ENCODE assay signal across 1 cellular context in the genomic region with DNA sequence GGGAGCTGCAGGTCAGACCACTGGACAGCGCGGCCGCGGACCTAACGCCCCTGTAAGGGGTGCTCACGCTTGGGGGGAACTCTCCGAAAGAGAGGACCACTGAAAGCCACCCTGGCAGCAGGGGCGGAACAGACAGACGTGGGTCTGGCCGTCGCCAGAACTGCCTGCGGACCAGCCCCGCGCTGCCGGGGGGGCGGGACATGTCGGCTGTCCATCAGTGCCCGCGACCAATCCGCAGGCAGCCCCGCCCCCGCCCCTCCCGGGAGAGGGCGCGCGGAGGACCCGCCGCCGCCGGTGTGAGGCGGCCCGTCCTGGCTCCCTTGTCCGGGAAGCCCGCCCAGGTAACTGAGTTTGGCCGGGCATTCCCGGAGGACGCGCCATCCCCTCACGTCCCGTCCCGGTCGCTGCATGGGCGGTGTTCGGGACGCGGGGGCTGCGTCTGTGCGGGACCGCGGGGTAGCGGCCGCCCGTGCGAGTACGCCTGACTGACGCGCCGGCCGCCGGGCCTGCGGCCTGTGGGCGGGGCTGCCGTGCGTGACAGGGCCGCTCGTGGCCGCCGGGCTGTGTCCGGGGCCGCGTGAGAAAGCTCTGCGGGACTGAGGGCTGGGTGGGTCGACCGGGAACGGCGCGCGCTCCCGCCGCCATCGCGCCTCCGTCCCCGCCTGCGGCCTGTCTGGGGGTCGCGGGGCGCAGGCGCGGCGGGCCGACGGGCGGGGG.
TF ChIP-seq lines count a peak whose summit lies in the region.

No MANE protein-coding gene starts in this region.

TF ChIP-seq in GM23338, 12 proteins besides CTCF, POLR2A, EP300 and RAD21 (continued from another document):
- TF ChIP-seq, protein P1, sequence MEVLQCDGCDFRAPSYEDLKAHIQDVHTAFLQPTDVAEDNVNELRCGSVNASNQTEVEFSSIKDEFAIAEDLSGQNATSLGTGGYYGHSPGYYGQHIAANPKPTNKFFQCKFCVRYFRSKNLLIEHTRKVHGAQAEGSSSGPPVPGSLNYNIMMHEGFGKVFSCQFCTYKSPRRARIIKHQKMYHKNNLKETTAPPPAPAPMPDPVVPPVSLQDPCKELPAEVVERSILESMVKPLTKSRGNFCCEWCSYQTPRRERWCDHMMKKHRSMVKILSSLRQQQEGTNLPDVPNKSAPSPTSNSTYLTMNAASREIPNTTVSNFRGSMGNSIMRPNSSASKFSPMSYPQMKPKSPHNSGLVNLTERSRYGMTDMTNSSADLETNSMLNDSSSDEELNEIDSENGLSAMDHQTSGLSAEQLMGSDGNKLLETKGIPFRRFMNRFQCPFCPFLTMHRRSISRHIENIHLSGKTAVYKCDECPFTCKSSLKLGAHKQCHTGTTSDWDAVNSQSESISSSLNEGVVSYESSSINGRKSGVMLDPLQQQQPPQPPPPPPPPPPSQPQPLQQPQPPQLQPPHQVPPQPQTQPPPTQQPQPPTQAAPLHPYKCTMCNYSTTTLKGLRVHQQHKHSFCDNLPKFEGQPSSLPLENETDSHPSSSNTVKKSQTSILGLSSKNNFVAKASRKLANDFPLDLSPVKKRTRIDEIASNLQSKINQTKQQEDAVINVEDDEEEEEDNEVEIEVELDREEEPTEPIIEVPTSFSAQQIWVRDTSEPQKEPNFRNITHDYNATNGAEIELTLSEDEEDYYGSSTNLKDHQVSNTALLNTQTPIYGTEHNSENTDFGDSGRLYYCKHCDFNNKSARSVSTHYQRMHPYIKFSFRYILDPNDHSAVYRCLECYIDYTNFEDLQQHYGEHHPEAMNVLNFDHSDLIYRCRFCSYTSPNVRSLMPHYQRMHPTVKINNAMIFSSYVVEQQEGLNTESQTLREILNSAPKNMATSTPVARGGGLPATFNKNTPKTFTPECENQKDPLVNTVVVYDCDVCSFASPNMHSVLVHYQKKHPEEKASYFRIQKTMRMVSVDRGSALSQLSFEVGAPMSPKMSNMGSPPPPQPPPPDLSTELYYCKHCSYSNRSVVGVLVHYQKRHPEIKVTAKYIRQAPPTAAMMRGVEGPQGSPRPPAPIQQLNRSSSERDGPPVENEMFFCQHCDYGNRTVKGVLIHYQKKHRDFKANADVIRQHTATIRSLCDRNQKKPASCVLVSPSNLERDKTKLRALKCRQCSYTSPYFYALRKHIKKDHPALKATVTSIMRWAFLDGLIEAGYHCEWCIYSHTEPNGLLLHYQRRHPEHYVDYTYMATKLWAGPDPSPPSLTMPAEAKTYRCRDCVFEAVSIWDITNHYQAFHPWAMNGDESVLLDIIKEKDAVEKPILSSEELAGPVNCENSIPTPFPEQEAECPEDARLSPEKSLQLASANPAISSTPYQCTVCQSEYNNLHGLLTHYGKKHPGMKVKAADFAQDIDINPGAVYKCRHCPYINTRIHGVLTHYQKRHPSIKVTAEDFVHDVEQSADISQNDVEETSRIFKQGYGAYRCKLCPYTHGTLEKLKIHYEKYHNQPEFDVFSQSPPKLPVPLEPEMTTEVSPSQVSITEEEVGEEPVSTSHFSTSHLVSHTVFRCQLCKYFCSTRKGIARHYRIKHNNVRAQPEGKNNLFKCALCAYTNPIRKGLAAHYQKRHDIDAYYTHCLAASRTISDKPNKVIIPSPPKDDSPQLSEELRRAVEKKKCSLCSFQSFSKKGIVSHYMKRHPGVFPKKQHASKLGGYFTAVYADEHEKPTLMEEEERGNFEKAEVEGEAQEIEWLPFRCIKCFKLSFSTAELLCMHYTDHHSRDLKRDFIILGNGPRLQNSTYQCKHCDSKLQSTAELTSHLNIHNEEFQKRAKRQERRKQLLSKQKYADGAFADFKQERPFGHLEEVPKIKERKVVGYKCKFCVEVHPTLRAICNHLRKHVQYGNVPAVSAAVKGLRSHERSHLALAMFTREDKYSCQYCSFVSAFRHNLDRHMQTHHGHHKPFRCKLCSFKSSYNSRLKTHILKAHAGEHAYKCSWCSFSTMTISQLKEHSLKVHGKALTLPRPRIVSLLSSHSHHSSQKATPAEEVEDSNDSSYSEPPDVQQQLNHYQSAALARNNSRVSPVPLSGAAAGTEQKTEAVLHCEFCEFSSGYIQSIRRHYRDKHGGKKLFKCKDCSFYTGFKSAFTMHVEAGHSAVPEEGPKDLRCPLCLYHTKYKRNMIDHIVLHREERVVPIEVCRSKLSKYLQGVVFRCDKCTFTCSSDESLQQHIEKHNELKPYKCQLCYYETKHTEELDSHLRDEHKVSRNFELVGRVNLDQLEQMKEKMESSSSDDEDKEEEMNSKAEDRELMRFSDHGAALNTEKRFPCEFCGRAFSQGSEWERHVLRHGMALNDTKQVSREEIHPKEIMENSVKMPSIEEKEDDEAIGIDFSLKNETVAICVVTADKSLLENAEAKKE (CRISPR knock-in tag; IDR thresholded peaks at IDR 0.05) = no peak
- TF ChIP-seq, protein P2, sequence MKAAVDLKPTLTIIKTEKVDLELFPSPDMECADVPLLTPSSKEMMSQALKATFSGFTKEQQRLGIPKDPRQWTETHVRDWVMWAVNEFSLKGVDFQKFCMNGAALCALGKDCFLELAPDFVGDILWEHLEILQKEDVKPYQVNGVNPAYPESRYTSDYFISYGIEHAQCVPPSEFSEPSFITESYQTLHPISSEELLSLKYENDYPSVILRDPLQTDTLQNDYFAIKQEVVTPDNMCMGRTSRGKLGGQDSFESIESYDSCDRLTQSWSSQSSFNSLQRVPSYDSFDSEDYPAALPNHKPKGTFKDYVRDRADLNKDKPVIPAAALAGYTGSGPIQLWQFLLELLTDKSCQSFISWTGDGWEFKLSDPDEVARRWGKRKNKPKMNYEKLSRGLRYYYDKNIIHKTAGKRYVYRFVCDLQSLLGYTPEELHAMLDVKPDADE (IDR thresholded peaks at IDR 0.05) = no peak
